ENCODE assay signal across 12 cellular contexts in genomic region chr14:44912041-44912869, GRCh38. TPM values are rescaled to one million over a fixed set of nuclear protein-coding genes. Genes with fewer than 3 reads are reported as not detected.
DNase-seq lines count a peak whose midpoint lies in the region; ATAC-seq, FAIRE-seq and TF ChIP-seq lines count a peak whose summit lies in the region.
"Had no signal": no experiment of that assay in that cellular context is flagged by ENCODE, and none has a peak within 500 bp of the region (broad histone marks: within the 10 kb centered on the region; RNA-seq: fewer than 3 reads in every experiment).

No MANE protein-coding gene starts in this region.

- H3K9me3 ChIP-seq in esophagus squamous epithelium (no peaks in the 10 kb centered on the region), pancreas (no peaks in the 10 kb centered on the region)
- H3K9me3 ChIP-seq: HAP-1 had no signal

- H3K9me3 Mint-ChIP-seq in CD14-positive monocyte, result peaks cover 6 to 18% (median 13%) of the 10 kb centered on the region in 7 donors
- H3K9me3 Mint-ChIP-seq: memory B cell had no signal

- H3K27me3 Mint-ChIP-seq in CD14-positive monocyte (ENCODE audit: low read depth in 3 of 3), result peaks cover 38 to 51% (median 39%) of the 10 kb centered on the region in 3 donors

- peaks cover 7% of the 10 kb centered on the region for H3K4me1 Mint-ChIP-seq in CD14-positive monocyte
- H3K4me1 Mint-ChIP-seq: memory B cell had no signal

- no peak overlapping the region for H3K27ac Mint-ChIP-seq in CD14-positive monocyte
- H3K27ac Mint-ChIP-seq: memory B cell had no signal

- intact Hi-C loops in esophagus squamous epithelium (cut with DNase I), result loop anchor here (10.0 kb wide), 1 partner anchor 353 kb away; no protein-coding TSS in a partner anchor
- intact Hi-C loops in pancreas (cut with DNase I), result loop anchor here in 2 of 3 donors (5.0 to 10.0 kb wide), 2 partner anchors 353 to 355 kb away; no protein-coding TSS in a partner anchor
- intact Hi-C loops in CD14-positive monocyte (cut with micrococcal nuclease), result no loop called here

- DNase-seq in AG10803 (ENCODE audit: low read depth) (no peak), RPMI7951 (ENCODE audit: low read depth) (peak; percentile 41), esophagus squamous epithelium (lab: John Stamatoyannopoulos, UW) (no peak), pancreas (peak in 3 of 6 donors; percentile 11 to 74 (median 65)), SKM-1 treated with dmso at 0.1 percent for 144 hours (lab: John Stamatoyannopoulos, UW; ENCODE audit: unreplicated experiment) (no peak), NCI-H1105 treated with DMSO at 0.1 percent for 48 hours (lab: John Stamatoyannopoulos, UW) (no peak), CD14-positive monocyte (ENCODE audit: low spot score) (no peak)
- DNase-seq: amniotic stem cell, SHP77 had no signal

- peaks cover 0 to 30% (median 0%) of the 10 kb centered on the region in 3 donors for H3K4me1 ChIP-seq in esophagus squamous epithelium
- H3K4me1 ChIP-seq in pancreas, result peaks cover 0 to 3% (median 0%) of the 10 kb centered on the region in 3 donors

- H3K36me3 ChIP-seq in esophagus squamous epithelium (no peaks in the 10 kb centered on the region), pancreas (no peaks in the 10 kb centered on the region)
- H3K36me3 ChIP-seq: HAP-1 had no signal

- H3K27me3 ChIP-seq in esophagus squamous epithelium (peaks cover 0 to 32% (median 0%) of the 10 kb centered on the region in 4 donors), pancreas (no peaks in the 10 kb centered on the region)

- H3K4me3 Mint-ChIP-seq in CD14-positive monocyte, result peak overlapping the region in 1 of 2 donors; percentile 66
- H3K4me3 Mint-ChIP-seq: memory B cell had no signal

- no peak for FAIRE-seq in pancreas (lab: Jason Lieb, UNC)

- ATAC-seq in pancreas (peak; percentile 38 to 67 (median 50)), GM19395 (IDR thresholded peaks at IDR 0.05; ENCODE audit: unreplicated experiment) (no peak)

- peaks cover 5 to 12% of the 10 kb centered on the region in 2 donors for H3K36me3 Mint-ChIP-seq in CD14-positive monocyte

- 43 to 56% methylated on average over 7 to 11 of the region's 69 CpGs for WGBS in esophagus squamous epithelium, 2 donors
- 14 to 25% methylated on average over 35 to 69 of the region's 69 CpGs for WGBS in pancreas, 2 donors

- H3K27ac ChIP-seq in esophagus squamous epithelium (peak overlapping the region in 2 of 4 donors; percentile 22 to 25), pancreas (no peak overlapping the region)

- H3K4me3 ChIP-seq in AG10803 (ENCODE audit: low read length) (peak overlapping the region; percentile 39), esophagus squamous epithelium (peak overlapping the region; percentile 32 to 73 (median 53)), pancreas (peak overlapping the region; percentile 13 to 54 (median 30))
- H3K4me3 ChIP-seq: HAP-1 had no signal

- no peak for TF ChIP-seq POLR2A in esophagus squamous epithelium (IDR thresholded peaks at IDR 0.05)

- no peak for TF ChIP-seq CTCF in AG10803 (conservative IDR thresholded peaks at IDR 0.05; ENCODE audit: low read length)
- no peak for TF ChIP-seq CTCF in esophagus squamous epithelium (IDR thresholded peaks at IDR 0.05)
- no peak for TF ChIP-seq CTCF in pancreas (IDR thresholded peaks at IDR 0.05)
- no peak for TF ChIP-seq CTCF in CD14-positive monocyte (IDR thresholded peaks at IDR 0.05)

RNA-seq across cellular contexts. Expression of gene KLHL28, which starts 49.5 kb away (rescaled TPM):
- 6.7 and 9.0 TPM in 2 replicates for total RNA-seq in RPMI7951 (2014; rRNA removed; shearing (Covaris generic))
- 10 to 100 TPM in 1 of 4 donors, 1 to 10 TPM in 3; 7.2 to 10.3 (median 8.4) TPM for total RNA-seq in esophagus squamous epithelium
- 1 to 10 TPM; 5.1 to 9.2 (median 6.1) TPM for total RNA-seq in pancreas
- polyA plus RNA-seq in pancreas, result 1 to 10 TPM; 1.5 to 2.5 TPM
- 10 to 100 TPM; 16.4 to 16.8 TPM for polyA plus RNA-seq in CD14-positive monocyte

RNA-seq across cellular contexts. Expression of gene TOGARAM1, which starts 49.7 kb away (rescaled TPM):
- total RNA-seq in RPMI7951 (2014; rRNA removed; shearing (Covaris generic)), result 6.1 and 12.7 TPM in 2 replicates
- total RNA-seq in esophagus squamous epithelium (10 to 100 TPM in 1 of 4 donors, 1 to 10 TPM in 3; 5.8 to 23.7 (median 8.9) TPM), pancreas (10 to 100 TPM in 1 of 6 donors, 1 to 10 TPM in 5; 6.6 to 13.3 (median 7.8) TPM)
- polyA plus RNA-seq in pancreas (1 to 10 TPM; 3.4 to 7.3 TPM), CD14-positive monocyte (1 to 10 TPM; 2.6 to 3.4 TPM)

Comparison
In these comparisons a context has a peak if more than half of its experiments do, and no peak if none do; other contexts are left out.
1. intact Hi-C loops: an anchor here in esophagus squamous epithelium (10.0 kb wide) and pancreas (5.0 to 10.0 kb wide); none called in CD14-positive monocyte.